ENCODE assay signal across 1 cellular context in genomic region chr3:111978833-111979688, GRCh38.
TF ChIP-seq lines count a peak whose summit lies in the region.

ABHD10 (plus strand) TSS chr3:111979026; CDS start chr3:111979062, 36 bp downstream.

TF ChIP-seq in K562, 482 proteins besides CTCF, POLR2A, EP300 and RAD21 (continued from another document and continues in another):
- TF ChIP-seq ATF2 (CRISPR knock-in tag; IDR thresholded peaks at IDR 0.05) (no peak), ZNF318 (IDR thresholded peaks at IDR 0.05; ENCODE audit: borderline replicate concordance in 1 of 2, low read depth in 1 of 2) (no peak), POLR2H (tag; IDR thresholded peaks at IDR 0.05; ENCODE audit: low read depth) (no peak), HDGF (IDR thresholded peaks at IDR 0.05) (no peak), SMAD4 (CRISPR knock-in tag; conservative IDR thresholded peaks at IDR 0.05) (no peak), DIDO1 (tag; IDR thresholded peaks at IDR 0.05; ENCODE audit: low read depth) (no peak), ZNF707 (CRISPR knock-in tag; conservative IDR thresholded peaks at IDR 0.05) (no peak), KHSRP (IDR thresholded peaks at IDR 0.05) (no peak), IRF2 (CRISPR knock-in tag; IDR thresholded peaks at IDR 0.05) (no peak), ZNF24 (IDR thresholded peaks at IDR 0.05) (peak; percentile 68; the same call in 1 of the 2 replicates), STAT5A (IDR thresholded peaks at IDR 0.05; ENCODE audit: borderline replicate concordance, low read length) (no peak), ETS2 (tag; IDR thresholded peaks at IDR 0.05; ENCODE audit: borderline replicate concordance, poor library complexity, severe bottlenecking) (no peak), ZNF766 (CRISPR knock-in tag; conservative IDR thresholded peaks at IDR 0.05) (no peak), ZFX (CRISPR knock-in tag; IDR thresholded peaks at IDR 0.05) (peak; percentile 86), MBD2 (IDR thresholded peaks at IDR 0.05; ENCODE audit: borderline replicate concordance, low read depth) (0 out of 2 replicates have a peak, but pooled peaks have one; percentile 44), MIER1 (IDR thresholded peaks at IDR 0.05; ENCODE audit: low read depth) (no peak), MEIS2 (IDR thresholded peaks at IDR 0.05; ENCODE audit: partially characterized antibody) (peak; percentile 86), COPS2 (conservative IDR thresholded peaks at IDR 0.05) (no peak)
- TF ChIP-seq, protein P1, sequence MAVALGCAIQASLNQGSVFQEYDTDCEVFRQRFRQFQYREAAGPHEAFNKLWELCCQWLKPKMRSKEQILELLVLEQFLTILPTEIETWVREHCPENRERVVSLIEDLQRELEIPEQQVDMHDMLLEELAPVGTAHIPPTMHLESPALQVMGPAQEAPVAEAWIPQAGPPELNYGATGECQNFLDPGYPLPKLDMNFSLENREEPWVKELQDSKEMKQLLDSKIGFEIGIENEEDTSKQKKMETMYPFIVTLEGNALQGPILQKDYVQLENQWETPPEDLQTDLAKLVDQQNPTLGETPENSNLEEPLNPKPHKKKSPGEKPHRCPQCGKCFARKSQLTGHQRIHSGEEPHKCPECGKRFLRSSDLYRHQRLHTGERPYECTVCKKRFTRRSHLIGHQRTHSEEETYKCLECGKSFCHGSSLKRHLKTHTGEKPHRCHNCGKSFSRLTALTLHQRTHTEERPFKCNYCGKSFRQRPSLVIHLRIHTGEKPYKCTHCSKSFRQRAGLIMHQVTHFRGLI (CRISPR knock-in tag; IDR thresholded peaks at IDR 0.05) = no peak
- TF ChIP-seq, protein P2, sequence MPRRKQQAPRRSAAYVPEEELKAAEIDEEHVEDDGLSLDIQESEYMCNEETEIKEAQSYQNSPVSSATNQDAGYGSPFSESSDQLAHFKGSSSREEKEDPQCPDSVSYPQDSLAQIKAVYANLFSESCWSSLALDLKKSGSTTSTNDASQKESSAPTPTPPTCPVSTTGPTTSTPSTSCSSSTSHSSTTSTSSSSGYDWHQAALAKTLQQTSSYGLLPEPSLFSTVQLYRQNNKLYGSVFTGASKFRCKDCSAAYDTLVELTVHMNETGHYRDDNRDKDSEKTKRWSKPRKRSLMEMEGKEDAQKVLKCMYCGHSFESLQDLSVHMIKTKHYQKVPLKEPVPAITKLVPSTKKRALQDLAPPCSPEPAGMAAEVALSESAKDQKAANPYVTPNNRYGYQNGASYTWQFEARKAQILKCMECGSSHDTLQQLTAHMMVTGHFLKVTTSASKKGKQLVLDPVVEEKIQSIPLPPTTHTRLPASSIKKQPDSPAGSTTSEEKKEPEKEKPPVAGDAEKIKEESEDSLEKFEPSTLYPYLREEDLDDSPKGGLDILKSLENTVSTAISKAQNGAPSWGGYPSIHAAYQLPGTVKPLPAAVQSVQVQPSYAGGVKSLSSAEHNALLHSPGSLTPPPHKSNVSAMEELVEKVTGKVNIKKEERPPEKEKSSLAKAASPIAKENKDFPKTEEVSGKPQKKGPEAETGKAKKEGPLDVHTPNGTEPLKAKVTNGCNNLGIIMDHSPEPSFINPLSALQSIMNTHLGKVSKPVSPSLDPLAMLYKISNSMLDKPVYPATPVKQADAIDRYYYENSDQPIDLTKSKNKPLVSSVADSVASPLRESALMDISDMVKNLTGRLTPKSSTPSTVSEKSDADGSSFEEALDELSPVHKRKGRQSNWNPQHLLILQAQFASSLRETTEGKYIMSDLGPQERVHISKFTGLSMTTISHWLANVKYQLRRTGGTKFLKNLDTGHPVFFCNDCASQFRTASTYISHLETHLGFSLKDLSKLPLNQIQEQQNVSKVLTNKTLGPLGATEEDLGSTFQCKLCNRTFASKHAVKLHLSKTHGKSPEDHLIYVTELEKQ (CRISPR knock-in tag; IDR thresholded peaks at IDR 0.05) = no peak
- TF ChIP-seq, protein P3, sequence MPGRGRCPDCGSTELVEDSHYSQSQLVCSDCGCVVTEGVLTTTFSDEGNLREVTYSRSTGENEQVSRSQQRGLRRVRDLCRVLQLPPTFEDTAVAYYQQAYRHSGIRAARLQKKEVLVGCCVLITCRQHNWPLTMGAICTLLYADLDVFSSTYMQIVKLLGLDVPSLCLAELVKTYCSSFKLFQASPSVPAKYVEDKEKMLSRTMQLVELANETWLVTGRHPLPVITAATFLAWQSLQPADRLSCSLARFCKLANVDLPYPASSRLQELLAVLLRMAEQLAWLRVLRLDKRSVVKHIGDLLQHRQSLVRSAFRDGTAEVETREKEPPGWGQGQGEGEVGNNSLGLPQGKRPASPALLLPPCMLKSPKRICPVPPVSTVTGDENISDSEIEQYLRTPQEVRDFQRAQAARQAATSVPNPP (IDR thresholded peaks at IDR 0.05; ENCODE audit: borderline replicate concordance, insufficient read depth, insufficient read length) = no peak
- TF ChIP-seq, protein P4, sequence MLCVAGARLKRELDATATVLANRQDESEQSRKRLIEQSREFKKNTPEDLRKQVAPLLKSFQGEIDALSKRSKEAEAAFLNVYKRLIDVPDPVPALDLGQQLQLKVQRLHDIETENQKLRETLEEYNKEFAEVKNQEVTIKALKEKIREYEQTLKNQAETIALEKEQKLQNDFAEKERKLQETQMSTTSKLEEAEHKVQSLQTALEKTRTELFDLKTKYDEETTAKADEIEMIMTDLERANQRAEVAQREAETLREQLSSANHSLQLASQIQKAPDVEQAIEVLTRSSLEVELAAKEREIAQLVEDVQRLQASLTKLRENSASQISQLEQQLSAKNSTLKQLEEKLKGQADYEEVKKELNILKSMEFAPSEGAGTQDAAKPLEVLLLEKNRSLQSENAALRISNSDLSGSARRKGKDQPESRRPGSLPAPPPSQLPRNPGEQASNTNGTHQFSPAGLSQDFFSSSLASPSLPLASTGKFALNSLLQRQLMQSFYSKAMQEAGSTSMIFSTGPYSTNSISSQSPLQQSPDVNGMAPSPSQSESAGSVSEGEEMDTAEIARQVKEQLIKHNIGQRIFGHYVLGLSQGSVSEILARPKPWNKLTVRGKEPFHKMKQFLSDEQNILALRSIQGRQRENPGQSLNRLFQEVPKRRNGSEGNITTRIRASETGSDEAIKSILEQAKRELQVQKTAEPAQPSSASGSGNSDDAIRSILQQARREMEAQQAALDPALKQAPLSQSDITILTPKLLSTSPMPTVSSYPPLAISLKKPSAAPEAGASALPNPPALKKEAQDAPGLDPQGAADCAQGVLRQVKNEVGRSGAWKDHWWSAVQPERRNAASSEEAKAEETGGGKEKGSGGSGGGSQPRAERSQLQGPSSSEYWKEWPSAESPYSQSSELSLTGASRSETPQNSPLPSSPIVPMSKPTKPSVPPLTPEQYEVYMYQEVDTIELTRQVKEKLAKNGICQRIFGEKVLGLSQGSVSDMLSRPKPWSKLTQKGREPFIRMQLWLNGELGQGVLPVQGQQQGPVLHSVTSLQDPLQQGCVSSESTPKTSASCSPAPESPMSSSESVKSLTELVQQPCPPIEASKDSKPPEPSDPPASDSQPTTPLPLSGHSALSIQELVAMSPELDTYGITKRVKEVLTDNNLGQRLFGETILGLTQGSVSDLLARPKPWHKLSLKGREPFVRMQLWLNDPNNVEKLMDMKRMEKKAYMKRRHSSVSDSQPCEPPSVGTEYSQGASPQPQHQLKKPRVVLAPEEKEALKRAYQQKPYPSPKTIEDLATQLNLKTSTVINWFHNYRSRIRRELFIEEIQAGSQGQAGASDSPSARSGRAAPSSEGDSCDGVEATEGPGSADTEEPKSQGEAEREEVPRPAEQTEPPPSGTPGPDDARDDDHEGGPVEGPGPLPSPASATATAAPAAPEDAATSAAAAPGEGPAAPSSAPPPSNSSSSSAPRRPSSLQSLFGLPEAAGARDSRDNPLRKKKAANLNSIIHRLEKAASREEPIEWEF (CRISPR knock-in tag; IDR thresholded peaks at IDR 0.05) = no peak
